10 cellular contexts compared by ENCODE assay signal in genomic region chr17:78734841-78735641, GRCh38. TPM values are rescaled to one million over a fixed set of nuclear protein-coding genes. Genes with fewer than 3 reads are reported as not detected.
DNase-seq lines count a peak whose midpoint lies in the region; ATAC-seq, FAIRE-seq and TF ChIP-seq lines count a peak whose summit lies in the region.
"Had no signal": no experiment of that assay in that cellular context is flagged by ENCODE, and none has a peak within 500 bp of the region (broad histone marks: within the 10 kb centered on the region; RNA-seq: fewer than 3 reads in every experiment).

No MANE protein-coding gene starts in this region.

- no peaks in the 10 kb centered on the region; the same call in 1 of the 2 replicates for H4K20me1 ChIP-seq in GM12878 (ENCODE audit: control insufficient read depth, insufficient read depth)

- DNase-seq in right cardiac atrium (no peak), left ventricle myocardium superior (no peak), GM12878 (ENCODE audit: low read depth, low spot score) (no peak), uterus (no peak), NCI-H1694 (lab: John Stamatoyannopoulos, UW) (no peak), GM19240 (ENCODE audit: insufficient read length, low spot score) (no peak)
- DNase-seq: NCI-H1694 treated with DMSO at 0.1 percent for 48 hours had no signal

- intact Hi-C loops in right cardiac atrium (cut with DNase I), result loop anchor here in 1 of 4 donors (10.0 kb wide), 1 partner anchor 50 kb away; the partner anchor contains the start of gene CYTH1
- intact Hi-C loops in left ventricle myocardium superior (cut with micrococcal nuclease), result no loop called here
- intact Hi-C loops in GM12878 (cut with micrococcal nuclease; ENCODE audit: unreplicated experiment), result loop anchor here (2.0 kb wide), 1 partner anchor 44 kb away; no protein-coding TSS in a partner anchor
- intact Hi-C loops in uterus (cut with DNase I; ENCODE audit: low total_unique reads), result no loop called here

- peak overlapping the region; percentile 97 for H3K4me2 ChIP-seq in GM12878 (ENCODE audit: control insufficient read depth, insufficient read depth)

- WGBS in right cardiac atrium, result 50% methylated on average over 16 of the region's 16 CpGs
- 2% methylated on average over 16 of the region's 16 CpGs for WGBS in GM12878 (ENCODE audit: insufficient coverage, insufficient replicate concordance, low lambda C conversion rate, missing lambda C conversion rate)

- SMC1A ChIA-PET in GM12878 (lab: Charles Lee; ENCODE audit: uncharacterized antibody, unreplicated experiment), result interaction anchor here (0.9 to 20.6 kb wide), 16 partner anchors 8 to 101 kb away, joined by 3 to 490 read pairs (median 6); no protein-coding TSS in a partner anchor

- no peak for FAIRE-seq in GM12878 (lab: Jason Lieb, UNC)
- FAIRE-seq: frontal cortex had no signal

- H3K4me3 ChIP-seq in right cardiac atrium (ENCODE audit: low read length), result peak overlapping the region; percentile 66
- H3K4me3 ChIP-seq in GM12878, result peak overlapping the region; percentile 84
- H3K4me3 ChIP-seq in mononuclear cell (ENCODE audit: low read length), result peak overlapping the region; percentile 85
- H3K4me3 ChIP-seq in uterus, result no peak overlapping the region

- BruUV-seq in GM12878 (replicated peaks; lab: Mats Ljungman, UMichigan), result TSS peak; percentile 66

- H2AFZ ChIP-seq in GM12878 (ENCODE audit: control insufficient read depth, low read depth, low read length), result no peak overlapping the region

- TF ChIP-seq RAD21 in GM12878 (IDR thresholded peaks at IDR 0.05; ENCODE audit: insufficient read depth, low read depth, low read length), result no peak

- H3K4me1 ChIP-seq in right cardiac atrium (ENCODE audit: control insufficient read depth, insufficient read depth, low read length) (peaks cover 31% of the 10 kb centered on the region), GM12878 (ENCODE audit: control insufficient read depth, insufficient read depth, low read length) (peaks cover 38% of the 10 kb centered on the region), mononuclear cell (ENCODE audit: insufficient read depth, low read length) (peaks cover 90% of the 10 kb centered on the region), uterus (no peaks in the 10 kb centered on the region)

- H3K9ac ChIP-seq in GM12878 (ENCODE audit: control insufficient read depth, insufficient read depth, low read length), result peak overlapping the region; percentile 84

- TF ChIP-seq POLR2A in GM12878 (IDR thresholded peaks at IDR 0.05; ENCODE audit: low read depth, low read length) (peak; percentile 28; the same call in 1 of the 2 replicates), uterus (IDR thresholded peaks at IDR 0.05) (no peak)

- TF ChIP-seq EP300 in GM12878 (IDR thresholded peaks at IDR 0.05; ENCODE audit: borderline replicate concordance in 1 of 2, control insufficient read depth in 1 of 2, low read depth in 2 of 2, low read length in 2 of 2), result peak; percentile 19 to 50; a peak in 1 of 4 replicates

- H3K9me3 ChIP-seq in right cardiac atrium (ENCODE audit: control insufficient read depth, low read length), result no peaks in the 10 kb centered on the region
- no peaks in the 10 kb centered on the region for H3K9me3 ChIP-seq in GM12878 (replicated peaks; ENCODE audit: control insufficient read depth, insufficient read depth, low read length)
- no peaks in the 10 kb centered on the region for H3K9me3 ChIP-seq in mononuclear cell (ENCODE audit: low read depth, low read length)
- H3K9me3 ChIP-seq in uterus, result no peaks in the 10 kb centered on the region

- CTCF ChIA-PET in GM12878 (lab: Yijun Ruan, JAX), result interaction anchor here (1.0 to 11.7 kb wide), 7 partner anchors 11 to 49 kb away, joined by 3 to 85 read pairs (median 45); no protein-coding TSS in a partner anchor

- H3K27ac ChIP-seq in right cardiac atrium (ENCODE audit: low read length), result peak overlapping the region; percentile 11
- peak overlapping the region; percentile 92 for H3K27ac ChIP-seq in GM12878 (ENCODE audit: control insufficient read depth, insufficient read depth)
- peak overlapping the region; percentile 64 to 82 for H3K27ac ChIP-seq in uterus

- H3K36me3 ChIP-seq in GM12878 (ENCODE audit: control insufficient read depth in 2 of 2, insufficient read depth in 2 of 2, low read length in 1 of 2), result peaks cover 0 to 3% of the 10 kb centered on the region in 2 experiments; a peak in 2 of 4 replicates
- no peaks in the 10 kb centered on the region for H3K36me3 ChIP-seq in uterus

- in situ Hi-C loops in GM12878 (cut with MboI), result no loop called here

- TF ChIP-seq CTCF in GM12878 (IDR thresholded peaks at IDR 0.05 in 2 of 3, conservative IDR thresholded peaks at IDR 0.05 in 1 of 3; ENCODE audit: control insufficient read depth in 2 of 3, extremely low read depth in 1 of 3, insufficient read depth in 1 of 3, low read depth in 3 of 3, low read length in 3 of 3) (no peak), uterus (IDR thresholded peaks at IDR 0.05) (no peak)

- H3K27me3 ChIP-seq in right cardiac atrium (ENCODE audit: control insufficient read depth, insufficient read depth), result no peaks in the 10 kb centered on the region
- no peaks in the 10 kb centered on the region for H3K27me3 ChIP-seq in GM12878 (replicated peaks in 1 of 2; ENCODE audit: control insufficient read depth in 2 of 2, insufficient read depth in 2 of 2, low read length in 1 of 2)
- H3K27me3 ChIP-seq in mononuclear cell (ENCODE audit: insufficient read depth, low read length), result no peaks in the 10 kb centered on the region
- H3K27me3 ChIP-seq in uterus, result no peaks in the 10 kb centered on the region

- RAD21 ChIA-PET in GM12878 (lab: Charles Lee; ENCODE audit: unreplicated experiment), result interaction anchor here (0.6 to 20.3 kb wide), 14 partner anchors 9 to 242 kb away, joined by 3 to 537 read pairs (median 4); no protein-coding TSS in a partner anchor

- no peak for ATAC-seq in right cardiac atrium
- no peak for ATAC-seq in left ventricle myocardium superior
- peak; percentile 26 for ATAC-seq in GM12878
- no peak for ATAC-seq in GM19324 (IDR thresholded peaks at IDR 0.05; ENCODE audit: low FRiP score, unreplicated experiment)

- H3K79me2 ChIP-seq in GM12878 (ENCODE audit: control insufficient read depth, insufficient read depth, low read length), result peaks cover 94% of the 10 kb centered on the region

- POLR2A ChIA-PET in GM12878 (lab: Charles Lee), result interaction anchor here (0.6 to 21.4 kb wide), 13 partner anchors 9 to 418 kb away, joined by 3 to 384 read pairs (median 4); no protein-coding TSS in a partner anchor

TF ChIP-seq in GM12878, 131 proteins besides CTCF, POLR2A, EP300 and RAD21 (continues in another document):
- TF ChIP-seq MXI1 (IDR thresholded peaks at IDR 0.05; ENCODE audit: low read depth, low read length), result peak; percentile 40; the same call in 1 of the 2 replicates
- peak; percentile 45; the same call in 1 of the 2 replicates for TF ChIP-seq MAX (IDR thresholded peaks at IDR 0.05; ENCODE audit: low read depth, low read length)
- TF ChIP-seq NFIC (IDR thresholded peaks at IDR 0.05; ENCODE audit: low read depth, low read length), result peak; percentile 44; the same call in 1 of the 2 replicates
- TF ChIP-seq IRF3 (IDR thresholded peaks at IDR 0.05), result no peak
- TF ChIP-seq PKNOX1 (IDR thresholded peaks at IDR 0.05), result 0 out of 2 replicates have a peak, but pooled peaks have one; percentile 15
- TF ChIP-seq ESRRA (IDR thresholded peaks at IDR 0.05; ENCODE audit: low read length), result no peak

RNA-seq across cellular contexts. Expression of gene CYTH1, which starts 47.0 kb away (rescaled TPM):
- total RNA-seq in right cardiac atrium (10 to 100 TPM; 31.2 to 39.1 (median 36.7) TPM), left ventricle myocardium superior (38.0 TPM), GM12878 (2014; rRNA removed) (92.6 and 97.8 TPM in 2 replicates), GM12878 (2014; rRNA removed; fragmentation: Illumina TruSeq; extraction: Trizol) (130 and 134 TPM in 2 replicates), GM12878 (2021) (165 and 167 TPM in 2 replicates), mononuclear cell (273 TPM), uterus (10 to 100 TPM in 3 of 4 donors, 1 to 10 TPM in 1; 6.2 to 56.1 (median 44.3) TPM)
- polyA plus RNA-seq in right cardiac atrium (22.5 TPM), GM12878 (2011; rRNA removed) (141 and 188 TPM in 2 replicates), GM12878 (2014; fragmentation: Illumina TruSeq; extraction: Trizol) (160 and 179 TPM in 2 replicates), GM12878 (2014; fragmentation: Nextera tagmentation; extraction: Ambion mirVana) (10 to 100 TPM in 1 of 2 experiments, 1 to 10 TPM in 1; 6.6 to 11.8 TPM), GM12878 (2014; rRNA removed) (162 and 172 TPM in 2 replicates), GM12878 (2016; fragmentation: Nextera tagmentation; extraction: Ambion mirVana) (100 to 1,000 TPM; 138 to 153 TPM)
- total RNA-seq in GM12878 (2013; cell fraction: nucleolus; rRNA removed), result 559 and 619 TPM in 2 replicates
- 88.3 TPM for polyA plus RNA-seq in GM12878 (2011; ENCODE audit: low read depth)
- polyA plus RNA-seq in GM12878 (2011; cell fraction: cytosol; rRNA removed), result 170 and 179 TPM in 2 replicates
- 778 and 997 TPM in 2 replicates for polyA plus RNA-seq in GM12878 (2011; cell fraction: nucleus; rRNA removed)
- polyA plus RNA-seq in GM12878 (2012), result 136 and 161 TPM in 2 replicates
- 135 and 140 TPM in 2 replicates for polyA minus RNA-seq in GM12878 (2011; rRNA and poly(A)+ RNA removed)
- polyA minus RNA-seq in GM12878 (2011; cell fraction: cytosol; rRNA and poly(A)+ RNA removed), result 38.6 and 44.8 TPM in 2 replicates
- 165 and 192 TPM in 2 replicates for polyA minus RNA-seq in GM12878 (2011; cell fraction: nucleus; rRNA and poly(A)+ RNA removed)

Comparison
In these comparisons a context has a peak if more than half of its experiments do, and no peak if none do; other contexts are left out.
1. H3K27ac ChIP-seq: peak in every context shown above with its lines; median percentile 92 in GM12878; 73 in uterus; 11 in right cardiac atrium.
2. H3K4me3 ChIP-seq: peak in right cardiac atrium (single experiment), GM12878 (single experiment) and mononuclear cell (single experiment); none in uterus (0 of 2).